ENCODE assay signal across 24 cellular contexts in the genomic region with DNA sequence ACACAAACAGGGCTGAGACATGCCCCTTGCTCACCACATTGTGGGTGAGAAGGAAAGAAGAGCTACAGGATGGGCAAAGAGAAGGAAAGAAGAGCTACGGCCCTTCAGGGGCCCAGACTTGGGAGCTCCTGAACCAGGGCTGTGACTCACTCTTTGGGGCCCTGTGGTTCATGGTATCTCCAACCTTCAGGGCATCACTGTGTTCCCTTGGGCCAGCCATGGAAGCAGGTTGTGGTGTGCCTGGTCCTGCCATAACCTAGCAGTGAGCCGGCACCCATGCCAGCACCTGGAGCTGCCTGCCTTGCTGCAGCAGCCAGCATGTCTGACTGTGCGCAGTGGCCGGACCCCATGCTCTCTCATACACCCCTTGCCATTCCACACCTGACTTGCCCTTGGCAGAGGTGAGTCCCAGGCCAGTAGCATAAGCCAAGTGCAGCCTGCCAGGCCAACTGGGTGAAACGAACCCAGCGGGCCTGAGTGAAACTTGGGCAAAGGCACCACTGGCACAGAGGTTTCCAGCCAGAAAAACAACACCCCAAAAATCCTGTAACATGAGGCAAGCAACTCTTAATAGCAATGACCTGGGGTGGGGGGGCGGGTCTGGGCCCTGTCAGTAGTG.
A peak's percentile ranks its signal among the peaks of the same experiment; 100 is the strongest.
DNase-seq lines count a peak whose midpoint lies in the region; ATAC-seq and TF ChIP-seq lines count a peak whose summit lies in the region.
"Had no signal": no experiment of that assay in that cellular context is flagged by ENCODE, and none has a peak within 500 bp of the region (broad histone marks: within the 10 kb centered on the region; RNA-seq: fewer than 3 reads in every experiment).

No MANE protein-coding gene starts in this region.

- no peak overlapping the region for H4K8ac ChIP-seq in trophoblast cell (ENCODE audit: low read depth, low read length)

- no peak overlapping the region for H3K4me2 ChIP-seq in trophoblast cell (ENCODE audit: low read length)
- H3K4me2 ChIP-seq: BLaER1 had no signal

- H3K9ac ChIP-seq in trophoblast cell (ENCODE audit: low read length): no peak overlapping the region
- H3K9ac ChIP-seq: BLaER1 had no signal

- H3K27ac Mint-ChIP-seq in activated CD8-positive, alpha-beta T cell treated with anti-CD3 and anti-CD28 coated beads for 36 hours: no peak overlapping the region
- no peak overlapping the region for H3K27ac Mint-ChIP-seq in activated CD8-positive, alpha-beta T cell treated with anti-CD3 and anti-CD28 coated beads, Interleukin-2, amount 10 ng/mL, durations not matched to agents 7 days and 5 days
- H3K27ac Mint-ChIP-seq: CD4-positive, alpha-beta T cell had no signal

- peak overlapping the region; percentile 26 for H3K4me3 ChIP-seq in trophoblast cell (ENCODE audit: low read depth, low read length)
- H3K4me3 ChIP-seq: BLaER1, SJCRH30 had no signal

- no peak overlapping the region for H3K23ac ChIP-seq in trophoblast cell (ENCODE audit: low read length)

- no peaks in the 10 kb centered on the region for H3K9me3 Mint-ChIP-seq in activated CD8-positive, alpha-beta T cell treated with anti-CD3 and anti-CD28 coated beads for 36 hours
- H3K9me3 Mint-ChIP-seq in activated CD8-positive, alpha-beta T cell treated with anti-CD3 and anti-CD28 coated beads, Interleukin-2, amount 10 ng/mL, durations not matched to agents 7 days and 5 days (ENCODE audit: insufficient read depth): no peaks in the 10 kb centered on the region
- H3K9me3 Mint-ChIP-seq: CD4-positive, alpha-beta T cell had no signal

- intact Hi-C loops in activated CD8-positive, alpha-beta T cell treated with anti-CD3 and anti-CD28 coated beads for 36 hours (cut with micrococcal nuclease): no loop called here

- peak; percentile 9 for DNase-seq in activated CD8-positive, alpha-beta T cell treated with anti-CD3 and anti-CD28 coated beads for 36 hours
- DNase-seq in activated CD8-positive, alpha-beta T cell treated with anti-CD3 and anti-CD28 coated beads, Interleukin-2, amount 10 ng/mL, durations not matched to agents 7 days and 5 days: no peak
- DNase-seq in M059J (ENCODE audit: low read depth): peak; percentile 32
- peak; percentile 37 for DNase-seq in islet precursor cell
- DNase-seq in trophoblast cell: no peak
- DNase-seq in NCI-H2196 (lab: John Stamatoyannopoulos, UW; ENCODE audit: unreplicated experiment): no peak
- no peak for DNase-seq in NCI-H187 (lab: John Stamatoyannopoulos, UW)
- DNase-seq: ACHN; CD4-positive, alpha-beta T cell; COR-L47; DMS79; H7; Kasumi-1; NCI-H1092; NCI-H1436; NCI-H2029 treated with DMSO at 0.1 percent for 48 hours; NCI-H345; NCI-H524; NCI-H774; NK-92 treated with Interleukin-12 subunit alpha and Interleukin-12 subunit beta, amount 100 ng/mL, for 24 hours; SJCRH30 had no signal

- H3K14ac ChIP-seq in trophoblast cell (ENCODE audit: low read length): no peak overlapping the region

- POLR2A ChIA-PET in activated CD8-positive, alpha-beta T cell treated with anti-CD3 and anti-CD28 coated beads for 36 hours (lab: Charles Lee): no interaction called here
- POLR2A ChIA-PET in activated CD8-positive, alpha-beta T cell treated with anti-CD3 and anti-CD28 coated beads, Interleukin-2, amount 10 ng/mL, durations not matched to agents 7 days and 5 days (lab: Charles Lee): no interaction called here

- H3K27me3 Mint-ChIP-seq in activated CD8-positive, alpha-beta T cell treated with anti-CD3 and anti-CD28 coated beads for 36 hours: peaks cover 2% of the 10 kb centered on the region
- H3K27me3 Mint-ChIP-seq in activated CD8-positive, alpha-beta T cell treated with anti-CD3 and anti-CD28 coated beads, Interleukin-2, amount 10 ng/mL, durations not matched to agents 7 days and 5 days (ENCODE audit: low read depth): peaks cover 13% of the 10 kb centered on the region

- H3K9me3 ChIP-seq in trophoblast cell (ENCODE audit: insufficient read depth, low read depth, low read length): peaks cover 4% of the 10 kb centered on the region
- H3K9me3 ChIP-seq: SJCRH30 had no signal

- H3K4me3 Mint-ChIP-seq in activated CD8-positive, alpha-beta T cell treated with anti-CD3 and anti-CD28 coated beads for 36 hours: no peak overlapping the region
- H3K4me3 Mint-ChIP-seq in activated CD8-positive, alpha-beta T cell treated with anti-CD3 and anti-CD28 coated beads, Interleukin-2, amount 10 ng/mL, durations not matched to agents 7 days and 5 days: no peak overlapping the region
- H3K4me3 Mint-ChIP-seq: CD4-positive, alpha-beta T cell had no signal

- no CpG with 5 or more reads among the region's 7 CpGs for WGBS in trophoblast cell (ENCODE audit: extremely low coverage, insufficient coverage, insufficient read length)

- no peak for TF ChIP-seq CTCF in activated CD8-positive, alpha-beta T cell treated with anti-CD3 and anti-CD28 coated beads for 36 hours (IDR thresholded peaks at IDR 0.05)

- no peak overlapping the region for H2BK12ac ChIP-seq in trophoblast cell (ENCODE audit: low read length)

- no peak overlapping the region for H3K4ac ChIP-seq in trophoblast cell (ENCODE audit: low read depth, low read length)

- H4K91ac ChIP-seq in trophoblast cell (ENCODE audit: low read depth, low read length): no peak overlapping the region

- no peaks in the 10 kb centered on the region for H3K79me1 ChIP-seq in trophoblast cell (ENCODE audit: low read length)

- H3K18ac ChIP-seq in trophoblast cell (ENCODE audit: low read length): no peak overlapping the region

- no peaks in the 10 kb centered on the region for H3K79me2 ChIP-seq in trophoblast cell (ENCODE audit: control insufficient read depth, insufficient read depth, low read length, poor library complexity)

- no peak overlapping the region for H3K27ac ChIP-seq in trophoblast cell (ENCODE audit: low read depth, low read length)
- H3K27ac ChIP-seq: 22Rv1, BLaER1, SJCRH30 had no signal

- no peaks in the 10 kb centered on the region for H3K36me3 ChIP-seq in trophoblast cell (ENCODE audit: control insufficient read depth in 1 of 2, insufficient read depth in 2 of 2, low read length in 2 of 2)
- H3K36me3 ChIP-seq: BLaER1, SJCRH30 had no signal

- H2AFZ ChIP-seq in trophoblast cell (ENCODE audit: insufficient read depth, low read length, poor library complexity): no peak overlapping the region

- no peaks in the 10 kb centered on the region for H3K27me3 ChIP-seq in trophoblast cell (ENCODE audit: insufficient read depth, low read length)
- H3K27me3 ChIP-seq: BLaER1, SJCRH30 had no signal

- peaks cover 17% of the 10 kb centered on the region for H3K4me1 Mint-ChIP-seq in activated CD8-positive, alpha-beta T cell treated with anti-CD3 and anti-CD28 coated beads for 36 hours (ENCODE audit: low read depth)
- H3K4me1 Mint-ChIP-seq in activated CD8-positive, alpha-beta T cell treated with anti-CD3 and anti-CD28 coated beads, Interleukin-2, amount 10 ng/mL, durations not matched to agents 7 days and 5 days (ENCODE audit: low read depth): peaks cover 9% of the 10 kb centered on the region

- no peak overlapping the region for H4K12ac ChIP-seq in trophoblast cell (ENCODE audit: low read depth, low read length)

- H3K36me3 Mint-ChIP-seq in activated CD8-positive, alpha-beta T cell treated with anti-CD3 and anti-CD28 coated beads for 36 hours (ENCODE audit: low read depth): no peaks in the 10 kb centered on the region
- H3K36me3 Mint-ChIP-seq in activated CD8-positive, alpha-beta T cell treated with anti-CD3 and anti-CD28 coated beads, Interleukin-2, amount 10 ng/mL, durations not matched to agents 7 days and 5 days (ENCODE audit: low read depth): no peaks in the 10 kb centered on the region

- no peaks in the 10 kb centered on the region for H3K4me1 ChIP-seq in trophoblast cell (ENCODE audit: control insufficient read depth in 1 of 2, insufficient read depth in 2 of 2, low read length in 2 of 2)
- H3K4me1 ChIP-seq: BLaER1 had no signal

- H2BK120ac ChIP-seq in trophoblast cell (ENCODE audit: insufficient read depth, low read length, poor library complexity): no peak overlapping the region

- ATAC-seq in activated CD8-positive, alpha-beta T cell treated with anti-CD3 and anti-CD28 coated beads for 36 hours: peak; percentile 14
- no peak for ATAC-seq in activated CD8-positive, alpha-beta T cell treated with anti-CD3 and anti-CD28 coated beads, Interleukin-2, amount 10 ng/mL, durations not matched to agents 7 days and 5 days
- ATAC-seq in esophagus mucosa: no peak

- no peak overlapping the region for H2AK5ac ChIP-seq in trophoblast cell (ENCODE audit: low read length)

- CTCF ChIA-PET in activated CD8-positive, alpha-beta T cell treated with anti-CD3 and anti-CD28 coated beads for 36 hours (lab: Charles Lee): interaction anchor here (1.3 to 1.8 kb wide), 3 partner anchors 11 to 275 kb away, joined by 5 to 7 read pairs (median 6); no protein-coding TSS in a partner anchor
- CTCF ChIA-PET in activated CD8-positive, alpha-beta T cell treated with anti-CD3 and anti-CD28 coated beads, Interleukin-2, amount 10 ng/mL, durations not matched to agents 7 days and 5 days (lab: Charles Lee): no interaction called here

- H2BK5ac ChIP-seq in trophoblast cell (ENCODE audit: low read depth, low read length, poor library complexity): no peak overlapping the region

Comparison
In these comparisons a context has a peak if more than half of its experiments do, and no peak if none do; other contexts are left out.
1. DNase-seq: peak in activated CD8-positive, alpha-beta T cell treated with anti-CD3 and anti-CD28 coated beads for 36 hours (single experiment), M059J (single experiment) and islet precursor cell (single experiment); none in activated CD8-positive, alpha-beta T cell treated with anti-CD3 and anti-CD28 coated beads, Interleukin-2, amount 10 ng/mL, durations not matched to agents 7 days and 5 days (single experiment), trophoblast cell (0 of 2), NCI-H2196 (single experiment) and NCI-H187 (0 of 2).